ENCODE assay signal across 12 cellular contexts in the genomic region with DNA sequence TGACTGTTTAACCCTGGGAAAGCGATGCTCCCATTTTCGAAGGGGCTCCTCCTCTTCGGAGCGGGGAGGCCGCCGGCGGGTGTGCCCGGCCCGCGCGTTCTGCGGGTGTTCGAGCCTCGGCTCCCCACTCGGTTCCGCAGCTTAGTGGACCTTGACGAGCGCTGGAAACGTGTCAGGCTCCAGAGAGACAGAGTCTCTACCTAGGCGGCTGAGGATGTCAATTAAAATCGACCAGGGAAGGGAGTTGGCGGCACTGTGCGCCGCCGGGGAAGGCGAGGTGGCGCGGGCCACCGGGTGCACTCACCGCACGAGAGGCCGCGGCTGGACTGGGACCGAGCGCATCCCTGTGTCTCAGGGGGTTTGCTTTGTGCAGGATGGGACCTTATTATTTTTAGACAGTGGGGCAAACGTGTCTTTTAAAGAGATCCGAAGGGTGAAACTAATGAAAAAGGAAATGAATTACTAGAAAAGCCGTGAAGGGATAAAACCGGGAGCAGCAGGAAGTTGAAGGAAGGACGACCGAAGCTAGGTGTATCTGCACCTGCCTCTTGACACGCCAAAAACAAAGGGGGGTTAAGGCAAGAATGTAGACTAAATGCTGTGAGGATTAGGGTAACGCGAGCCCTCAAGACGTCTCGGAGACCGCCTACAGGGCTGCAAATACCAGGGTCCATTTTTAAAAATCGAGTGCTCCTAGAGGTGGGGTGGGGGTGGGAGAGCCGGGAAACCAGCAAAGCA. TPM values are rescaled to one million over a fixed set of nuclear protein-coding genes. Genes with fewer than 3 reads are reported as not detected.
DNase-seq lines count a peak whose midpoint lies in the region; ATAC-seq lines count a peak whose summit lies in the region.
"Had no signal": no experiment of that assay in that cellular context is flagged by ENCODE, and none has a peak within 500 bp of the region (broad histone marks: within the 10 kb centered on the region; RNA-seq: fewer than 3 reads in every experiment).

No MANE protein-coding gene starts in this region.

- no peaks in the 10 kb centered on the region for H3K9me3 Mint-ChIP-seq in activated naive CD4-positive, alpha-beta T cell treated with anti-CD3 and anti-CD28 coated beads, Interleukin-2, amount 10 ng/mL, durations not matched to agents 7 days and 5 days
- H3K9me3 Mint-ChIP-seq in activated naive CD4-positive, alpha-beta T cell treated with anti-CD3 and anti-CD28 coated beads, Interleukin-2, amount 50 U/mL, for 72 hours, result no peaks in the 10 kb centered on the region
- H3K9me3 Mint-ChIP-seq in stimulated activated naive B cell treated with anti-CD40 and anti-IgM and Interleukin-4, amounts not matched to agents 10 μg/mL and 1 μg/mL and 100 μg/mL, for 72 hours, result no peaks in the 10 kb centered on the region
- no peaks in the 10 kb centered on the region for H3K9me3 Mint-ChIP-seq in immature natural killer cell
- H3K9me3 Mint-ChIP-seq: stimulated activated memory B cell treated with anti-CD40 and anti-IgM and Interleukin-4, amounts not matched to agents 10 μg/mL and 1 μg/mL and 100 μg/mL, for 72 hours had no signal

- H3K4me1 Mint-ChIP-seq in activated naive CD4-positive, alpha-beta T cell treated with anti-CD3 and anti-CD28 coated beads, Interleukin-2, amount 10 ng/mL, durations not matched to agents 7 days and 5 days, result peaks cover 22% of the 10 kb centered on the region
- H3K4me1 Mint-ChIP-seq in T-helper 17 cell (peaks cover 15% of the 10 kb centered on the region), immature natural killer cell (peaks cover 17 to 26% of the 10 kb centered on the region in 2 donors)
- H3K4me1 Mint-ChIP-seq in stimulated activated naive B cell treated with anti-CD40 and anti-IgM and Interleukin-4, amounts not matched to agents 10 μg/mL and 1 μg/mL and 100 μg/mL, for 72 hours, result peaks cover 28 to 61% of the 10 kb centered on the region in 2 donors

- H3K9me3 ChIP-seq in T-helper 17 cell (ENCODE audit: control insufficient read depth, low read length, poor library complexity, severe bottlenecking) (no peaks in the 10 kb centered on the region), iPS-15b (ENCODE audit: control insufficient read depth, insufficient read depth, low read length) (no peaks in the 10 kb centered on the region), GM23248 (ENCODE audit: low read depth) (no peaks in the 10 kb centered on the region)

- DNase-seq in activated naive CD4-positive, alpha-beta T cell treated with anti-CD3 and anti-CD28 coated beads, Interleukin-2, amount 10 ng/mL, durations not matched to agents 7 days and 5 days, result no peak
- DNase-seq in activated naive CD4-positive, alpha-beta T cell treated with anti-CD3 and anti-CD28 coated beads, Interleukin-2, amount 50 U/mL, for 72 hours (ENCODE audit: low spot score in 2 of 2), result no peak
- DNase-seq in T-helper 17 cell, result no peak
- no peak for DNase-seq in stimulated activated naive B cell treated with anti-CD40 and anti-IgM and Interleukin-4, amounts not matched to agents 10 μg/mL and 1 μg/mL and 100 μg/mL, for 72 hours
- DNase-seq in GM23248, result no peak
- DNase-seq in immature natural killer cell, result no peak
- DNase-seq: GDM1; NCI-H2081 treated with DMSO at 0.1 percent for 48 hours; stimulated activated CD4-positive, alpha-beta T cell treated with anti-CD3 and anti-CD28 coated beads, Interleukin-4, amount 100 ng/mL, for 1 hour had no signal

- no peaks in the 10 kb centered on the region for H3K79me2 ChIP-seq in GM23248 (ENCODE audit: insufficient read depth)

- peak overlapping the region; percentile 22 for H3K27ac Mint-ChIP-seq in activated naive CD4-positive, alpha-beta T cell treated with anti-CD3 and anti-CD28 coated beads, Interleukin-2, amount 10 ng/mL, durations not matched to agents 7 days and 5 days
- H3K27ac Mint-ChIP-seq in activated naive CD4-positive, alpha-beta T cell treated with anti-CD3 and anti-CD28 coated beads, Interleukin-2, amount 50 U/mL, for 72 hours, result no peak overlapping the region
- H3K27ac Mint-ChIP-seq in T-helper 17 cell (no peak overlapping the region), immature natural killer cell (no peak overlapping the region)
- H3K27ac Mint-ChIP-seq in stimulated activated naive B cell treated with anti-CD40 and anti-IgM and Interleukin-4, amounts not matched to agents 10 μg/mL and 1 μg/mL and 100 μg/mL, for 72 hours, result peak overlapping the region; percentile 4
- H3K27ac Mint-ChIP-seq: stimulated activated memory B cell treated with anti-CD40 and anti-IgM and Interleukin-4, amounts not matched to agents 10 μg/mL and 1 μg/mL and 100 μg/mL, for 72 hours had no signal

- no peaks in the 10 kb centered on the region for H3K36me3 ChIP-seq in iPS-15b (ENCODE audit: control insufficient read depth, insufficient read depth, low read length)
- no peaks in the 10 kb centered on the region for H3K36me3 ChIP-seq in GM23248 (ENCODE audit: low read depth)

- H3K4me3 Mint-ChIP-seq in activated naive CD4-positive, alpha-beta T cell treated with anti-CD3 and anti-CD28 coated beads, Interleukin-2, amount 10 ng/mL, durations not matched to agents 7 days and 5 days, result no peak overlapping the region
- H3K4me3 Mint-ChIP-seq in T-helper 17 cell, result peak overlapping the region; percentile 75
- peak overlapping the region; percentile 75 to 77 for H3K4me3 Mint-ChIP-seq in stimulated activated naive B cell treated with anti-CD40 and anti-IgM and Interleukin-4, amounts not matched to agents 10 μg/mL and 1 μg/mL and 100 μg/mL, for 72 hours
- H3K4me3 Mint-ChIP-seq in immature natural killer cell, result peak overlapping the region in 1 of 5 donors; percentile 35
- H3K4me3 Mint-ChIP-seq: stimulated activated memory B cell treated with anti-CD40 and anti-IgM and Interleukin-4, amounts not matched to agents 10 μg/mL and 1 μg/mL and 100 μg/mL, for 72 hours had no signal

- no peaks in the 10 kb centered on the region for H4K20me1 ChIP-seq in GM23248 (ENCODE audit: insufficient read depth)

- no peak overlapping the region for H3K9ac ChIP-seq in iPS-15b (ENCODE audit: low read depth, low read length)
- H3K9ac ChIP-seq in GM23248, result no peak overlapping the region

- H3K4me2 ChIP-seq in GM23248 (ENCODE audit: unreplicated experiment), result no peak overlapping the region

- peaks cover 3% of the 10 kb centered on the region for H3K36me3 Mint-ChIP-seq in activated naive CD4-positive, alpha-beta T cell treated with anti-CD3 and anti-CD28 coated beads, Interleukin-2, amount 10 ng/mL, durations not matched to agents 7 days and 5 days
- peaks cover 0 to 6% of the 10 kb centered on the region in 2 donors for H3K36me3 Mint-ChIP-seq in activated naive CD4-positive, alpha-beta T cell treated with anti-CD3 and anti-CD28 coated beads, Interleukin-2, amount 50 U/mL, for 72 hours
- H3K36me3 Mint-ChIP-seq in T-helper 17 cell (ENCODE audit: low read depth) (no peaks in the 10 kb centered on the region), immature natural killer cell (no peaks in the 10 kb centered on the region)
- H3K36me3 Mint-ChIP-seq in stimulated activated naive B cell treated with anti-CD40 and anti-IgM and Interleukin-4, amounts not matched to agents 10 μg/mL and 1 μg/mL and 100 μg/mL, for 72 hours, result no peaks in the 10 kb centered on the region
- H3K36me3 Mint-ChIP-seq: stimulated activated memory B cell treated with anti-CD40 and anti-IgM and Interleukin-4, amounts not matched to agents 10 μg/mL and 1 μg/mL and 100 μg/mL, for 72 hours had no signal

- H2AFZ ChIP-seq in GM23248, result no peak overlapping the region

- H3K4me3 ChIP-seq in iPS-15b (ENCODE audit: low read depth, low read length) (peak overlapping the region; percentile 32), GM23248 (no peak overlapping the region)

- H3K27ac ChIP-seq in GM23248, result no peak overlapping the region

- no peaks in the 10 kb centered on the region for H3F3A ChIP-seq in GM23248 (ENCODE audit: insufficient read depth)

- no peak for ATAC-seq in activated naive CD4-positive, alpha-beta T cell treated with anti-CD3 and anti-CD28 coated beads, Interleukin-2, amount 50 U/mL, for 72 hours
- ATAC-seq in T-helper 17 cell (no peak), HG02623 (IDR thresholded peaks at IDR 0.05; ENCODE audit: unreplicated experiment) (no peak)
- ATAC-seq in stimulated activated naive B cell treated with anti-CD40 and anti-IgM and Interleukin-4, amounts not matched to agents 10 μg/mL and 1 μg/mL and 100 μg/mL, for 72 hours (replicated peaks), result no peak
- ATAC-seq: stimulated activated memory B cell treated with anti-CD40 and anti-IgM and Interleukin-4, amounts not matched to agents 10 μg/mL and 1 μg/mL and 100 μg/mL, for 72 hours had no signal

- WGBS in GM23248 (ENCODE audit: low coverage in 1 of 2, low lambda C conversion rate in 2 of 2, missing lambda C conversion rate in 2 of 2), 2 experiments, result 7 to 8% methylated on average over 49 of the region's 49 CpGs

- CTCF ChIA-PET in activated naive CD4-positive, alpha-beta T cell treated with anti-CD3 and anti-CD28 coated beads, Interleukin-2, amount 10 ng/mL, durations not matched to agents 7 days and 5 days (lab: Charles Lee), result no interaction called here

- in situ Hi-C loops in GM23248 (cut with MboI), result no loop called here

- peaks cover 99% of the 10 kb centered on the region for H3K27me3 Mint-ChIP-seq in activated naive CD4-positive, alpha-beta T cell treated with anti-CD3 and anti-CD28 coated beads, Interleukin-2, amount 10 ng/mL, durations not matched to agents 7 days and 5 days
- H3K27me3 Mint-ChIP-seq in T-helper 17 cell (peaks cover 93% of the 10 kb centered on the region), immature natural killer cell (ENCODE audit: low read depth in 3 of 3) (peaks cover 22 to 47% (median 30%) of the 10 kb centered on the region in 3 donors)
- H3K27me3 Mint-ChIP-seq in stimulated activated naive B cell treated with anti-CD40 and anti-IgM and Interleukin-4, amounts not matched to agents 10 μg/mL and 1 μg/mL and 100 μg/mL, for 72 hours, result peaks cover 82 to 91% of the 10 kb centered on the region in 2 donors

- H3K27me3 ChIP-seq in iPS-15b (ENCODE audit: control insufficient read depth, insufficient read depth, low read length), result peaks cover 79% of the 10 kb centered on the region
- H3K27me3 ChIP-seq in GM23248 (replicated peaks; ENCODE audit: insufficient read depth), result peaks cover 96% of the 10 kb centered on the region

- no peaks in the 10 kb centered on the region for H3K9me2 ChIP-seq in GM23248 (ENCODE audit: insufficient read depth)

- peaks cover 38% of the 10 kb centered on the region for H3K4me1 ChIP-seq in iPS-15b (ENCODE audit: control insufficient read depth, insufficient read depth, low read length)
- H3K4me1 ChIP-seq in GM23248 (ENCODE audit: insufficient read depth), result no peaks in the 10 kb centered on the region

RNA-seq across cellular contexts. Expression of a gene that starts 5.6 kb away (rescaled TPM):
- not detected for total RNA-seq in activated naive CD4-positive, alpha-beta T cell treated with anti-CD3 and anti-CD28 coated beads, Interleukin-2, amount 50 U/mL, for 72 hours
- total RNA-seq in T-helper 17 cell, result not detected
- total RNA-seq in GM23248 (2014; rRNA removed; shearing (Covaris generic)), result not detected in 2 replicates
- polyA plus RNA-seq in GM23248 (2016; fragmentation: Nextera tagmentation; extraction: Ambion mirVana) (0.28 and 0.30 TPM in 2 replicates), immature natural killer cell (under 1 TPM in 1 of 3 donors, not detected in 2; 0.25 TPM)

Comparison
In these comparisons a context has a peak if more than half of its experiments do, and no peak if none do; other contexts are left out.
1. H3K27ac Mint-ChIP-seq: peak in activated naive CD4-positive, alpha-beta T cell treated with anti-CD3 and anti-CD28 coated beads, Interleukin-2, amount 10 ng/mL, durations not matched to agents 7 days and 5 days (single experiment) and stimulated activated naive B cell treated with anti-CD40 and anti-IgM and Interleukin-4, amounts not matched to agents 10 μg/mL and 1 μg/mL and 100 μg/mL, for 72 hours (single experiment); none in activated naive CD4-positive, alpha-beta T cell treated with anti-CD3 and anti-CD28 coated beads, Interleukin-2, amount 50 U/mL, for 72 hours (0 of 2), T-helper 17 cell (single experiment) and immature natural killer cell (0 of 6).